ENCODE assay signal across 1 cellular context in genomic region chr17:28008526-28008925, GRCh38.
TF ChIP-seq lines count a peak whose summit lies in the region.

No MANE protein-coding gene starts in this region.

TF ChIP-seq in WTC11, 78 proteins besides CTCF, POLR2A, EP300 and RAD21 (continued from another document and continues in another):
- TF ChIP-seq ZNF425 (CRISPR knock-in tag; conservative IDR thresholded peaks at IDR 0.05) (no peak), ZNF232 (CRISPR knock-in tag; IDR thresholded peaks at IDR 0.05) (peak; percentile 92), ZBTB21 (CRISPR knock-in tag; IDR thresholded peaks at IDR 0.05; ENCODE audit: borderline replicate concordance) (peak; percentile 40; the same call in 1 of the 2 replicates), GTF2I (CRISPR knock-in tag; conservative IDR thresholded peaks at IDR 0.05) (no peak), RORB (CRISPR knock-in tag; IDR thresholded peaks at IDR 0.05) (no peak), USF1 (CRISPR knock-in tag; IDR thresholded peaks at IDR 0.05) (peak; percentile 85), ZNF416 (CRISPR knock-in tag; IDR thresholded peaks at IDR 0.05) (no peak), CDX4 (CRISPR knock-in tag; IDR thresholded peaks at IDR 0.05; ENCODE audit: borderline replicate concordance) (no peak), JUN (CRISPR knock-in tag; IDR thresholded peaks at IDR 0.05) (peak; percentile 98), FOXP1 (CRISPR knock-in tag; IDR thresholded peaks at IDR 0.05; ENCODE audit: borderline replicate concordance) (peak; percentile 71; the same call in 1 of the 2 replicates), NR2C2 (CRISPR knock-in tag; IDR thresholded peaks at IDR 0.05) (peak; percentile 78), ESRRA (CRISPR knock-in tag; IDR thresholded peaks at IDR 0.05; ENCODE audit: borderline replicate concordance) (peak; percentile 86; the same call in 1 of the 2 replicates), MLX (CRISPR knock-in tag; IDR thresholded peaks at IDR 0.05) (no peak), ZNF138 (CRISPR knock-in tag; conservative IDR thresholded peaks at IDR 0.05) (no peak), FOXP4 (CRISPR knock-in tag; IDR thresholded peaks at IDR 0.05) (peak; percentile 96), KAT7 (CRISPR knock-in tag; IDR thresholded peaks at IDR 0.05; ENCODE audit: borderline replicate concordance) (peak; percentile 65; the same call in 1 of the 2 replicates), NFYB (CRISPR knock-in tag; conservative IDR thresholded peaks at IDR 0.05; ENCODE audit: low read depth) (peak; percentile 31; the same call in 1 of the 2 replicates), CREB1 (CRISPR knock-in tag; IDR thresholded peaks at IDR 0.05) (peak; percentile 90), USF2 (CRISPR knock-in tag; IDR thresholded peaks at IDR 0.05) (peak; percentile 47; the same call in 1 of the 2 replicates), ZNF396 (CRISPR knock-in tag; IDR thresholded peaks at IDR 0.05; ENCODE audit: borderline replicate concordance) (no peak; the same call in 1 of the 2 replicates), ZNF423 (CRISPR knock-in tag; IDR thresholded peaks at IDR 0.05) (peak; percentile 47), ELF4 (CRISPR knock-in tag; IDR thresholded peaks at IDR 0.05; ENCODE audit: low read depth) (no peak), GABPB1 (CRISPR knock-in tag; IDR thresholded peaks at IDR 0.05) (no peak)
- TF ChIP-seq, protein P1, sequence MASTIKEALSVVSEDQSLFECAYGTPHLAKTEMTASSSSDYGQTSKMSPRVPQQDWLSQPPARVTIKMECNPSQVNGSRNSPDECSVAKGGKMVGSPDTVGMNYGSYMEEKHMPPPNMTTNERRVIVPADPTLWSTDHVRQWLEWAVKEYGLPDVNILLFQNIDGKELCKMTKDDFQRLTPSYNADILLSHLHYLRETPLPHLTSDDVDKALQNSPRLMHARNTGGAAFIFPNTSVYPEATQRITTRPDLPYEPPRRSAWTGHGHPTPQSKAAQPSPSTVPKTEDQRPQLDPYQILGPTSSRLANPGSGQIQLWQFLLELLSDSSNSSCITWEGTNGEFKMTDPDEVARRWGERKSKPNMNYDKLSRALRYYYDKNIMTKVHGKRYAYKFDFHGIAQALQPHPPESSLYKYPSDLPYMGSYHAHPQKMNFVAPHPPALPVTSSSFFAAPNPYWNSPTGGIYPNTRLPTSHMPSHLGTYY (CRISPR knock-in tag; IDR thresholded peaks at IDR 0.05), result no peak
- TF ChIP-seq, protein P2, sequence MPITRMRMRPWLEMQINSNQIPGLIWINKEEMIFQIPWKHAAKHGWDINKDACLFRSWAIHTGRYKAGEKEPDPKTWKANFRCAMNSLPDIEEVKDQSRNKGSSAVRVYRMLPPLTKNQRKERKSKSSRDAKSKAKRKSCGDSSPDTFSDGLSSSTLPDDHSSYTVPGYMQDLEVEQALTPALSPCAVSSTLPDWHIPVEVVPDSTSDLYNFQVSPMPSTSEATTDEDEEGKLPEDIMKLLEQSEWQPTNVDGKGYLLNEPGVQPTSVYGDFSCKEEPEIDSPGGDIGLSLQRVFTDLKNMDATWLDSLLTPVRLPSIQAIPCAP (CRISPR knock-in tag; IDR thresholded peaks at IDR 0.05), result peak; percentile 89; the same call in 1 of the 2 replicates
- TF ChIP-seq, protein P3, sequence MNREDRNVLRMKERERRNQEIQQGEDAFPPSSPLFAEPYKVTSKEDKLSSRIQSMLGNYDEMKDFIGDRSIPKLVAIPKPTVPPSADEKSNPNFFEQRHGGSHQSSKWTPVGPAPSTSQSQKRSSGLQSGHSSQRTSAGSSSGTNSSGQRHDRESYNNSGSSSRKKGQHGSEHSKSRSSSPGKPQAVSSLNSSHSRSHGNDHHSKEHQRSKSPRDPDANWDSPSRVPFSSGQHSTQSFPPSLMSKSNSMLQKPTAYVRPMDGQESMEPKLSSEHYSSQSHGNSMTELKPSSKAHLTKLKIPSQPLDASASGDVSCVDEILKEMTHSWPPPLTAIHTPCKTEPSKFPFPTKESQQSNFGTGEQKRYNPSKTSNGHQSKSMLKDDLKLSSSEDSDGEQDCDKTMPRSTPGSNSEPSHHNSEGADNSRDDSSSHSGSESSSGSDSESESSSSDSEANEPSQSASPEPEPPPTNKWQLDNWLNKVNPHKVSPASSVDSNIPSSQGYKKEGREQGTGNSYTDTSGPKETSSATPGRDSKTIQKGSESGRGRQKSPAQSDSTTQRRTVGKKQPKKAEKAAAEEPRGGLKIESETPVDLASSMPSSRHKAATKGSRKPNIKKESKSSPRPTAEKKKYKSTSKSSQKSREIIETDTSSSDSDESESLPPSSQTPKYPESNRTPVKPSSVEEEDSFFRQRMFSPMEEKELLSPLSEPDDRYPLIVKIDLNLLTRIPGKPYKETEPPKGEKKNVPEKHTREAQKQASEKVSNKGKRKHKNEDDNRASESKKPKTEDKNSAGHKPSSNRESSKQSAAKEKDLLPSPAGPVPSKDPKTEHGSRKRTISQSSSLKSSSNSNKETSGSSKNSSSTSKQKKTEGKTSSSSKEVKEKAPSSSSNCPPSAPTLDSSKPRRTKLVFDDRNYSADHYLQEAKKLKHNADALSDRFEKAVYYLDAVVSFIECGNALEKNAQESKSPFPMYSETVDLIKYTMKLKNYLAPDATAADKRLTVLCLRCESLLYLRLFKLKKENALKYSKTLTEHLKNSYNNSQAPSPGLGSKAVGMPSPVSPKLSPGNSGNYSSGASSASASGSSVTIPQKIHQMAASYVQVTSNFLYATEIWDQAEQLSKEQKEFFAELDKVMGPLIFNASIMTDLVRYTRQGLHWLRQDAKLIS (CRISPR knock-in tag; IDR thresholded peaks at IDR 0.05; ENCODE audit: borderline replicate concordance), result 0 out of 2 replicates have a peak, but pooled peaks have one; percentile 38
- TF ChIP-seq, protein P4, sequence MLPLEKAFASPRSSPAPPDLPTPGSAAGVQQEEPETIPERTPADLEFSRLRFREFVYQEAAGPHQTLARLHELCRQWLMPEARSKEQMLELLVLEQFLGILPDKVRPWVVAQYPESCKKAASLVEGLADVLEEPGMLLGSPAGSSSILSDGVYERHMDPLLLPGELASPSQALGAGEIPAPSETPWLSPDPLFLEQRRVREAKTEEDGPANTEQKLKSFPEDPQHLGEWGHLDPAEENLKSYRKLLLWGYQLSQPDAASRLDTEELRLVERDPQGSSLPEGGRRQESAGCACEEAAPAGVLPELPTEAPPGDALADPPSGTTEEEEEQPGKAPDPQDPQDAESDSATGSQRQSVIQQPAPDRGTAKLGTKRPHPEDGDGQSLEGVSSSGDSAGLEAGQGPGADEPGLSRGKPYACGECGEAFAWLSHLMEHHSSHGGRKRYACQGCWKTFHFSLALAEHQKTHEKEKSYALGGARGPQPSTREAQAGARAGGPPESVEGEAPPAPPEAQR (CRISPR knock-in tag; IDR thresholded peaks at IDR 0.05), result 0 out of 2 replicates have a peak, but pooled peaks have one; percentile 84
- TF ChIP-seq, protein P5, sequence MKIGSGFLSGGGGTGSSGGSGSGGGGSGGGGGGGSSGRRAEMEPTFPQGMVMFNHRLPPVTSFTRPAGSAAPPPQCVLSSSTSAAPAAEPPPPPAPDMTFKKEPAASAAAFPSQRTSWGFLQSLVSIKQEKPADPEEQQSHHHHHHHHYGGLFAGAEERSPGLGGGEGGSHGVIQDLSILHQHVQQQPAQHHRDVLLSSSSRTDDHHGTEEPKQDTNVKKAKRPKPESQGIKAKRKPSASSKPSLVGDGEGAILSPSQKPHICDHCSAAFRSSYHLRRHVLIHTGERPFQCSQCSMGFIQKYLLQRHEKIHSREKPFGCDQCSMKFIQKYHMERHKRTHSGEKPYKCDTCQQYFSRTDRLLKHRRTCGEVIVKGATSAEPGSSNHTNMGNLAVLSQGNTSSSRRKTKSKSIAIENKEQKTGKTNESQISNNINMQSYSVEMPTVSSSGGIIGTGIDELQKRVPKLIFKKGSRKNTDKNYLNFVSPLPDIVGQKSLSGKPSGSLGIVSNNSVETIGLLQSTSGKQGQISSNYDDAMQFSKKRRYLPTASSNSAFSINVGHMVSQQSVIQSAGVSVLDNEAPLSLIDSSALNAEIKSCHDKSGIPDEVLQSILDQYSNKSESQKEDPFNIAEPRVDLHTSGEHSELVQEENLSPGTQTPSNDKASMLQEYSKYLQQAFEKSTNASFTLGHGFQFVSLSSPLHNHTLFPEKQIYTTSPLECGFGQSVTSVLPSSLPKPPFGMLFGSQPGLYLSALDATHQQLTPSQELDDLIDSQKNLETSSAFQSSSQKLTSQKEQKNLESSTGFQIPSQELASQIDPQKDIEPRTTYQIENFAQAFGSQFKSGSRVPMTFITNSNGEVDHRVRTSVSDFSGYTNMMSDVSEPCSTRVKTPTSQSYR (CRISPR knock-in tag; IDR thresholded peaks at IDR 0.05), result peak; percentile 93
- TF ChIP-seq, protein P6, sequence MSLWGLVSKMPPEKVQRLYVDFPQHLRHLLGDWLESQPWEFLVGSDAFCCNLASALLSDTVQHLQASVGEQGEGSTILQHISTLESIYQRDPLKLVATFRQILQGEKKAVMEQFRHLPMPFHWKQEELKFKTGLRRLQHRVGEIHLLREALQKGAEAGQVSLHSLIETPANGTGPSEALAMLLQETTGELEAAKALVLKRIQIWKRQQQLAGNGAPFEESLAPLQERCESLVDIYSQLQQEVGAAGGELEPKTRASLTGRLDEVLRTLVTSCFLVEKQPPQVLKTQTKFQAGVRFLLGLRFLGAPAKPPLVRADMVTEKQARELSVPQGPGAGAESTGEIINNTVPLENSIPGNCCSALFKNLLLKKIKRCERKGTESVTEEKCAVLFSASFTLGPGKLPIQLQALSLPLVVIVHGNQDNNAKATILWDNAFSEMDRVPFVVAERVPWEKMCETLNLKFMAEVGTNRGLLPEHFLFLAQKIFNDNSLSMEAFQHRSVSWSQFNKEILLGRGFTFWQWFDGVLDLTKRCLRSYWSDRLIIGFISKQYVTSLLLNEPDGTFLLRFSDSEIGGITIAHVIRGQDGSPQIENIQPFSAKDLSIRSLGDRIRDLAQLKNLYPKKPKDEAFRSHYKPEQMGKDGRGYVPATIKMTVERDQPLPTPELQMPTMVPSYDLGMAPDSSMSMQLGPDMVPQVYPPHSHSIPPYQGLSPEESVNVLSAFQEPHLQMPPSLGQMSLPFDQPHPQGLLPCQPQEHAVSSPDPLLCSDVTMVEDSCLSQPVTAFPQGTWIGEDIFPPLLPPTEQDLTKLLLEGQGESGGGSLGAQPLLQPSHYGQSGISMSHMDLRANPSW (CRISPR knock-in tag; conservative IDR thresholded peaks at IDR 0.05; ENCODE audit: low read depth), result no peak
- TF ChIP-seq, protein P7, sequence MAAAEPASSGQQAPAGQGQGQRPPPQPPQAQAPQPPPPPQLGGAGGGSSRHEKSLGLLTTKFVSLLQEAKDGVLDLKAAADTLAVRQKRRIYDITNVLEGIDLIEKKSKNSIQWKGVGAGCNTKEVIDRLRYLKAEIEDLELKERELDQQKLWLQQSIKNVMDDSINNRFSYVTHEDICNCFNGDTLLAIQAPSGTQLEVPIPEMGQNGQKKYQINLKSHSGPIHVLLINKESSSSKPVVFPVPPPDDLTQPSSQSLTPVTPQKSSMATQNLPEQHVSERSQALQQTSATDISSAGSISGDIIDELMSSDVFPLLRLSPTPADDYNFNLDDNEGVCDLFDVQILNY (CRISPR knock-in tag; IDR thresholded peaks at IDR 0.05), result 0 out of 2 replicates have a peak, but pooled peaks have one; percentile 26
- TF ChIP-seq, protein P8, sequence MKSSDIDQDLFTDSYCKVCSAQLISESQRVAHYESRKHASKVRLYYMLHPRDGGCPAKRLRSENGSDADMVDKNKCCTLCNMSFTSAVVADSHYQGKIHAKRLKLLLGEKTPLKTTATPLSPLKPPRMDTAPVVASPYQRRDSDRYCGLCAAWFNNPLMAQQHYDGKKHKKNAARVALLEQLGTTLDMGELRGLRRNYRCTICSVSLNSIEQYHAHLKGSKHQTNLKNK (CRISPR knock-in tag; IDR thresholded peaks at IDR 0.05), result no peak
